Comparison of ENCODE assay signal across 7 cellular contexts in genomic region chr1:204323887-204324286, GRCh38. TPM values are rescaled to one million over a fixed set of nuclear protein-coding genes. Genes with fewer than 3 reads are reported as not detected.
DNase-seq lines count a peak whose midpoint lies in the region; ATAC-seq and TF ChIP-seq lines count a peak whose summit lies in the region.

No MANE protein-coding gene starts in this region.

- no peaks in the 10 kb centered on the region for H3K36me3 ChIP-seq in PC-9 (ENCODE audit: low read depth)

- H3K9me3 ChIP-seq in PC-9 (ENCODE audit: insufficient read depth, low read depth) = no peaks in the 10 kb centered on the region

- DNase-seq in PC-9 = peak in 1 of 2 experiments; percentile 61
- peak; percentile 78 for DNase-seq in epithelial cell of proximal tubule (ENCODE audit: low read depth)
- DNase-seq in stimulated activated CD4-positive, alpha-beta T cell treated with anti-CD3 and anti-CD28 coated beads, Interleukin-12 subunit alpha, Interleukin-12 subunit beta, amount 100 ng/mL, for 48 hours (ENCODE audit: low read depth in 2 of 3, low spot score in 1 of 3) = peak; percentile 43 to 61 (median 45)
- DNase-seq in sciatic nerve (ENCODE audit: low spot score) = no peak
- DNase-seq in osteocyte (ENCODE audit: extremely low spot score, unreplicated experiment) = no peak
- no peak for DNase-seq in DMS153 (lab: John Stamatoyannopoulos, UW)

- no peaks in the 10 kb centered on the region for H3K36me3 Mint-ChIP-seq in osteocyte (ENCODE audit: unreplicated experiment)

- H3K4me1 ChIP-seq in PC-9 (replicated peaks; ENCODE audit: insufficient read depth) = peaks cover 51% of the 10 kb centered on the region

- H2AFZ ChIP-seq in PC-9 = no peak overlapping the region

- no peaks in the 10 kb centered on the region for H3K27me3 ChIP-seq in PC-9 (ENCODE audit: insufficient read depth, low read depth)

- H3K27ac ChIP-seq in PC-9 = 0 out of 2 replicates have a peak overlapping the region, but pooled peaks have one; percentile 3

- H3K9me2 ChIP-seq in PC-9 (ENCODE audit: insufficient read depth) = no peaks in the 10 kb centered on the region

- H3K4me3 ChIP-seq in PC-9 (no peak overlapping the region), epithelial cell of proximal tubule (ENCODE audit: low read depth, low read length) (no peak overlapping the region)

- BruUV-seq in PC-9 (replicated peaks; lab: Mats Ljungman, UMichigan) = no TSS peak

- TF ChIP-seq CTCF in PC-9 (conservative IDR thresholded peaks at IDR 0.05) (no peak), epithelial cell of proximal tubule (conservative IDR thresholded peaks at IDR 0.05; ENCODE audit: low read depth, low read length) (no peak), osteocyte (IDR thresholded peaks at IDR 0.05) (no peak)

- peaks cover 11% of the 10 kb centered on the region for H3K27me3 Mint-ChIP-seq in osteocyte (ENCODE audit: unreplicated experiment)

- CTCF ChIA-PET in PC-9 (lab: Charles Lee) = interaction anchor here (0.6 kb wide), 1 partner anchor 11 kb away, joined by 14 read pairs; no protein-coding TSS in a partner anchor

- H3K4me1 Mint-ChIP-seq in osteocyte (ENCODE audit: unreplicated experiment) = peaks cover 31% of the 10 kb centered on the region

- intact Hi-C loops in PC-9 (cut with micrococcal nuclease; ENCODE audit: unreplicated experiment) (loop anchor here (5.0 kb wide), 1 partner anchor 37 kb away; no protein-coding TSS in a partner anchor), sciatic nerve (cut with DNase I) (no loop called here)

- H3K4me3 Mint-ChIP-seq in osteocyte (ENCODE audit: unreplicated experiment) = no peak overlapping the region

- H3K27ac Mint-ChIP-seq in osteocyte (ENCODE audit: unreplicated experiment) = no peak overlapping the region

- peaks cover 40% of the 10 kb centered on the region for H3F3A ChIP-seq in PC-9 (ENCODE audit: insufficient read depth, low read depth)

- H3K79me2 ChIP-seq in PC-9 (ENCODE audit: low read depth) = peaks cover 58% of the 10 kb centered on the region

- no peaks in the 10 kb centered on the region for H3K9me3 Mint-ChIP-seq in osteocyte (ENCODE audit: unreplicated experiment)

- peak; percentile 48 for ATAC-seq in GM19463 (IDR thresholded peaks at IDR 0.05; ENCODE audit: unreplicated experiment)
- ATAC-seq in sciatic nerve = no peak

- H4K20me1 ChIP-seq in PC-9 (ENCODE audit: insufficient read depth) = no peaks in the 10 kb centered on the region

- H3K4me2 ChIP-seq in PC-9 = peak overlapping the region; percentile 20; the same call in 1 of the 2 replicates

- POLR2A ChIA-PET in PC-9 (lab: Charles Lee; ENCODE audit: unreplicated experiment) = interaction anchor here (0.7 kb wide), 1 partner anchor 46 kb away, joined by 3 read pairs; no protein-coding TSS in a partner anchor

RNA-seq across cellular contexts. Expression of gene PLEKHA6, which starts 35.8 kb away (rescaled TPM):
- total RNA-seq in PC-9 (2021) = 52.0 and 53.1 TPM in 2 replicates
- 10.4 and 19.9 TPM in 2 replicates for total RNA-seq in epithelial cell of proximal tubule
- 18.9 TPM for total RNA-seq in sciatic nerve
- 0.24 and 0.26 TPM in 2 replicates for total RNA-seq in osteocyte

Comparison
In these comparisons a context has a peak if more than half of its experiments do, and no peak if none do; other contexts are left out.
1. DNase-seq: peak in epithelial cell of proximal tubule (single experiment) and stimulated activated CD4-positive, alpha-beta T cell treated with anti-CD3 and anti-CD28 coated beads, Interleukin-12 subunit alpha, Interleukin-12 subunit beta, amount 100 ng/mL, for 48 hours (3 of 3); none in sciatic nerve (single experiment), osteocyte (single experiment) and DMS153 (single experiment).